In genomic region chr1:212624976-212625501, GRCh38 we compare ENCODE assay signal across 30 cellular contexts.
"Had no signal": no experiment of that assay in that cellular context is flagged by ENCODE, and none has a peak within 500 bp of the region (broad histone marks: within the 10 kb centered on the region; RNA-seq: fewer than 3 reads in every experiment).

No MANE protein-coding gene starts in this region.

- ATAC-seq: activated naive CD8-positive, alpha-beta T cell treated with anti-CD3 and anti-CD28 coated beads, Interleukin-2, amount 50 U/mL, for 24 hours; body of pancreas; effector memory CD8-positive, alpha-beta T cell; gastroesophageal sphincter; WTC11 had no signal

- DNase-seq: activated CD4-positive, alpha-beta memory T cell treated with anti-CD3 and anti-CD28 coated beads, Interleukin-2, amount 10 ng/mL, durations not matched to agents 7 days and 5 days; activated CD4-positive, alpha-beta T cell treated with anti-CD3 and anti-CD28 coated beads for 1 hour; activated CD4-positive, alpha-beta T cell treated with anti-CD3 and anti-CD28 coated beads for 4 hours; activated CD4-positive, alpha-beta T cell treated with anti-CD3 and anti-CD28 coated beads, Interleukin-2, amount 10 ng/mL, durations not matched to agents 7 days and 5 days; activated CD4-positive, alpha-beta T cell treated with anti-CD3 and anti-CD28 coated beads, Interleukin-2, amount 50 U/mL, for 4 hours; activated effector memory CD4-positive, alpha-beta T cell treated with anti-CD3 and anti-CD28 coated beads, Interleukin-2, amount 50 U/mL, for 16 hours; activated naive CD4-positive, alpha-beta T cell treated with anti-CD3 and anti-CD28 coated beads for 36 hours; activated naive CD8-positive, alpha-beta T cell treated with anti-CD3 and anti-CD28 coated beads for 36 hours; activated naive CD8-positive, alpha-beta T cell treated with anti-CD3 and anti-CD28 coated beads, Interleukin-2, amount 50 U/mL, for 24 hours; activated T-cell treated with anti-CD3 and anti-CD28 coated beads, Interleukin-2, amount 50 U/mL, for 1 hour; activated T-cell treated with anti-CD3 and anti-CD28 coated beads, Interleukin-2, amount 50 U/mL, for 48 hours; adrenal gland; amygdala; aorta; body of pancreas; caudate nucleus; cortex of kidney; dermis blood vessel endothelial cell; effector CD4-positive, alpha-beta T cell; effector memory CD8-positive, alpha-beta T cell; esophagus squamous epithelium; foreskin melanocyte; T-helper 2 cell had no signal

- H3K4me3 Mint-ChIP-seq: activated CD4-positive, alpha-beta memory T cell treated with anti-CD3 and anti-CD28 coated beads, Interleukin-2, amount 10 ng/mL, durations not matched to agents 7 days and 5 days; activated CD4-positive, alpha-beta T cell treated with anti-CD3 and anti-CD28 coated beads, Interleukin-2, amount 10 ng/mL, durations not matched to agents 7 days and 5 days; activated naive CD4-positive, alpha-beta T cell treated with anti-CD3 and anti-CD28 coated beads for 36 hours; activated naive CD4-positive, alpha-beta T cell treated with anti-CD3 and anti-CD28 coated beads, Interleukin-2, amount 50 U/mL, for 24 hours; activated naive CD8-positive, alpha-beta T cell treated with anti-CD3 and anti-CD28 coated beads for 36 hours; activated naive CD8-positive, alpha-beta T cell treated with anti-CD3 and anti-CD28 coated beads, Interleukin-2, amount 50 U/mL, for 24 hours; activated T-helper 1 cell treated with anti-CD3 and anti-CD28 coated beads, Interleukin-12 subunit alpha, Interleukin-12 subunit beta, Interleukin-2, Interleukin-4 antibody, amounts not matched to agents 30 ng/mL and 10 ng/mL and 1 ng/mL, durations not matched to agents 14 hours and 24 hours and 36 hours; effector memory CD8-positive, alpha-beta T cell; WTC11 had no signal

- H3K9me3 ChIP-seq: adrenal gland, body of pancreas, esophagus squamous epithelium, gastroesophageal sphincter had no signal

- H3K27me3 ChIP-seq: adrenal gland, body of pancreas, gastroesophageal sphincter had no signal

- H3K4me3 ChIP-seq: adrenal gland, body of pancreas, esophagus squamous epithelium, gastroesophageal sphincter had no signal

- H3K27ac Mint-ChIP-seq: activated CD4-positive, alpha-beta memory T cell treated with anti-CD3 and anti-CD28 coated beads, Interleukin-2, amount 10 ng/mL, durations not matched to agents 7 days and 5 days; activated CD4-positive, alpha-beta T cell treated with anti-CD3 and anti-CD28 coated beads, Interleukin-2, amount 10 ng/mL, durations not matched to agents 7 days and 5 days; activated naive CD4-positive, alpha-beta T cell treated with anti-CD3 and anti-CD28 coated beads for 36 hours; activated naive CD4-positive, alpha-beta T cell treated with anti-CD3 and anti-CD28 coated beads, Interleukin-2, amount 50 U/mL, for 24 hours; activated naive CD8-positive, alpha-beta T cell treated with anti-CD3 and anti-CD28 coated beads for 36 hours; activated naive CD8-positive, alpha-beta T cell treated with anti-CD3 and anti-CD28 coated beads, Interleukin-2, amount 50 U/mL, for 24 hours; activated T-helper 1 cell treated with anti-CD3 and anti-CD28 coated beads, Interleukin-12 subunit alpha, Interleukin-12 subunit beta, Interleukin-2, Interleukin-4 antibody, amounts not matched to agents 30 ng/mL and 10 ng/mL and 1 ng/mL, durations not matched to agents 14 hours and 24 hours and 36 hours; activated T-helper 2 cell treated with anti-CD3 and anti-CD28 coated beads, Interferon-gamma antibody, Interleukin-2, Interleukin-4, amounts not matched to agents 10 μg/mL and 5 μg/mL and 100 μg/mL, durations not matched to agents 14 hours and 24 hours and 36 hours; effector memory CD8-positive, alpha-beta T cell; WTC11 had no signal

- H3K27me3 Mint-ChIP-seq: activated CD4-positive, alpha-beta memory T cell treated with anti-CD3 and anti-CD28 coated beads, Interleukin-2, amount 10 ng/mL, durations not matched to agents 7 days and 5 days; activated naive CD8-positive, alpha-beta T cell treated with anti-CD3 and anti-CD28 coated beads for 36 hours had no signal

- H3K4me1 ChIP-seq: adrenal gland, gastroesophageal sphincter had no signal

- H3K27ac ChIP-seq: adrenal gland, body of pancreas, epithelial cell of prostate, esophagus squamous epithelium, gastroesophageal sphincter, VCaP had no signal

- H3K9me3 Mint-ChIP-seq: activated CD4-positive, alpha-beta memory T cell treated with anti-CD3 and anti-CD28 coated beads, Interleukin-2, amount 10 ng/mL, durations not matched to agents 7 days and 5 days; activated CD4-positive, alpha-beta T cell treated with anti-CD3 and anti-CD28 coated beads, Interleukin-2, amount 10 ng/mL, durations not matched to agents 7 days and 5 days; activated naive CD4-positive, alpha-beta T cell treated with anti-CD3 and anti-CD28 coated beads for 36 hours; activated naive CD4-positive, alpha-beta T cell treated with anti-CD3 and anti-CD28 coated beads, Interleukin-2, amount 50 U/mL, for 24 hours; activated naive CD8-positive, alpha-beta T cell treated with anti-CD3 and anti-CD28 coated beads for 36 hours; activated naive CD8-positive, alpha-beta T cell treated with anti-CD3 and anti-CD28 coated beads, Interleukin-2, amount 50 U/mL, for 24 hours; activated T-helper 1 cell treated with anti-CD3 and anti-CD28 coated beads, Interleukin-12 subunit alpha, Interleukin-12 subunit beta, Interleukin-2, Interleukin-4 antibody, amounts not matched to agents 30 ng/mL and 10 ng/mL and 1 ng/mL, durations not matched to agents 14 hours and 24 hours and 36 hours; activated T-helper 2 cell treated with anti-CD3 and anti-CD28 coated beads, Interferon-gamma antibody, Interleukin-2, Interleukin-4, amounts not matched to agents 10 μg/mL and 5 μg/mL and 100 μg/mL, durations not matched to agents 14 hours and 24 hours and 36 hours; effector memory CD8-positive, alpha-beta T cell; WTC11 had no signal
